Comparison of ENCODE assay signal across 18 cellular contexts in the genomic region with DNA sequence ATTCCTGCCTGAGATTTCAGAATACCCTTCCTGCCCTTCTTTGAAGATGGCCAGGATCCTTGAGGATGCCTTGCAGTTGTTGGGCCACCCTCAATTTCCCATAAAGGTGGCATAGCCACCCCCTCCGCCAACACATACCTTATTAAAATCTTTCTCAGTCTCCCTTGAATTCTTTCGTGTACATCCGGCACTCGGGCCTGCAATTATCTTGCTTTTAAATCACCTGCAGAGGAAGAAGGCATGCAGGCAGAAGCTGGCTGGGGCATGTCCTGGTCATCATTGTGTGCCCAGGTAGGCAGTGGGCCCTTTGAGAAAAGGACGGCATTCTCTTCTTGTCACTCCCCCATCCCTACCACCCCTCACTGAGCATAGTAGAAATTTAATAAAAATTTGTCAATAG.
"Had no signal": no experiment of that assay in that cellular context is flagged by ENCODE, and none has a peak within 500 bp of the region (broad histone marks: within the 10 kb centered on the region; RNA-seq: fewer than 3 reads in every experiment).

No MANE protein-coding gene starts in this region.

- H3K4me2 ChIP-seq: SK-N-SH had no signal

- ATAC-seq: HepG2, Panc1 had no signal

- H3K9ac ChIP-seq: SK-N-SH had no signal

- DNase-seq: IMR-90, Karpas-422, KG1, NCI-H1092 treated with DMSO at 0.1 percent for 48 hours, NCI-H1436, NCI-H187, NCI-H2029, NCI-H2171 treated with DMSO at 0.1 percent for 48 hours, NCI-H2227 treated with DMSO at 0.1 percent for 48 hours, NCI-H524, NCI-H526 treated with DMSO at 0.1 percent for 48 hours, NCI-H774, SHP77, SK-N-SH, T-helper 1 cell had no signal

- H3K9me2 ChIP-seq: SK-N-SH had no signal

- H3K27ac ChIP-seq: RWPE1 had no signal

- H3K9me3 ChIP-seq: SK-N-SH had no signal
